Comparison of ENCODE assay signal across 8 cellular contexts in the genomic region with DNA sequence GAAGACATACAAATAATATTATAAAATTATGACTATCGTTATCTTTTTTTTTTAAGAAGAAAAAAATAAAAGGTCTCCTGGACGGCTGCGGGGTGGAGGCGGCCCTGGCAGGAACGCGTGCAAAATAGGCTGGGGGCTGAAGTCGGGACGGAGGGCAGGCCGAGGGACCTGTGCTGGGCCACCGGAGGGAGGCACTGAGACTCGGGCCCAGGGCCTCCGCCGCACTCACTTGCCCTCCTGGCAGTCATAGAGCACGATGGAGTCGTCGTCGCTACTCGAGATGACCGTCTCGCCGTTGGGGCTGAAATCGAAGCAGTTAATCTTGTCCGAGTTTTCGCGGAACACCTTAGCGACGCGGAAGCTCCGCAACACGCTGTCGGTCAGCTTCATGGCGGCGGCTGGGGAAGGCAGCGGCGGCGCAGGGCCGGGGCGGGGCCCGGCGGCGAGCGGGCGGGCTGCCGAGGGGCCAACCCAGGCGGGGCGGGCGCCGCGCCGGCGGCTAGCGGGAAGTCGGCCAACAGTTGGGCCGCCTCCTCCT. TPM values are rescaled to one million over a fixed set of nuclear protein-coding genes. Genes with fewer than 3 reads are reported as not detected.
A peak's percentile ranks its signal among the peaks of the same experiment; 100 is the strongest.
DNase-seq lines count a peak whose midpoint lies in the region; ATAC-seq lines count a peak whose summit lies in the region.

No MANE protein-coding gene starts in this region.

- peak; percentile 58 to 74 (median 66) for DNase-seq in activated CD4-positive, CD25-positive, alpha-beta regulatory T cell (lab: John Stamatoyannopoulos, UW)
- DNase-seq in activated CD4-positive, CD25-positive, alpha-beta regulatory T cell treated with anti-CD3 and anti-CD28 coated beads, Interleukin-2, amount 50 U/mL, for 72 hours, result no peak
- DNase-seq in NCI-H2196 (lab: John Stamatoyannopoulos, UW; ENCODE audit: unreplicated experiment) (peak; percentile 47), Right ventricle myocardium superior (no peak), posterior vena cava (ENCODE audit: low spot score) (peak; percentile 89), OCI-M2 (lab: John Stamatoyannopoulos, UW; ENCODE audit: unreplicated experiment) (no peak)
- DNase-seq in activated T-helper 9 cell treated with anti-CD3 and anti-CD28 coated beads, Interleukin-2, amount 50 U/mL, for 16 hours (ENCODE audit: low read depth), result peak; percentile 65

- intact Hi-C loops in Right ventricle myocardium superior (cut with DNase I), result loop anchor here (5.0 kb wide), 1 partner anchor 41 kb away; a partner anchor contains a TSS
- intact Hi-C loops in posterior vena cava (cut with DNase I), result loop anchor here in 1 of 2 donors (5.0 kb wide), 1 partner anchor 36 kb away; no protein-coding TSS in a partner anchor

- peak; percentile 76 for ATAC-seq in HG02642 (IDR thresholded peaks at IDR 0.05; ENCODE audit: poor library complexity, unreplicated experiment)
- ATAC-seq in Right ventricle myocardium superior (ENCODE audit: poor library complexity), result peak; percentile 84

RNA-seq across cellular contexts. Expression of a gene that starts 0.4 kb away (rescaled TPM):
- total RNA-seq in Right ventricle myocardium superior (61.0 TPM), posterior vena cava (10 to 100 TPM; 58.4 to 72.6 TPM)

RNA-seq across cellular contexts. Expression of a gene that starts 9.6 kb away (rescaled TPM):
- total RNA-seq in Right ventricle myocardium superior (5.3 TPM), posterior vena cava (1 to 10 TPM; 6.8 to 8.7 TPM)

RNA-seq across cellular contexts. Expression of a gene that starts 32.5 kb away (rescaled TPM):
- total RNA-seq in Right ventricle myocardium superior (8.4 TPM), posterior vena cava (10 to 100 TPM; 21.1 to 28.8 TPM)

RNA-seq across cellular contexts. Expression of a gene that starts 38.1 kb away (rescaled TPM):
- total RNA-seq in Right ventricle myocardium superior (1.9 TPM), posterior vena cava (1 to 10 TPM; 7.2 to 9.4 TPM)

RNA-seq across cellular contexts. Expression of a gene that starts 39.1 kb away (rescaled TPM):
- total RNA-seq in Right ventricle myocardium superior (131 TPM), posterior vena cava (10 to 100 TPM; 40.0 to 51.0 TPM)

Comparison
In these comparisons a context has a peak if more than half of its experiments do, and no peak if none do; other contexts are left out.
1. DNase-seq: peak in activated CD4-positive, CD25-positive, alpha-beta regulatory T cell (4 of 4), NCI-H2196 (single experiment), activated T-helper 9 cell treated with anti-CD3 and anti-CD28 coated beads, Interleukin-2, amount 50 U/mL, for 16 hours (single experiment) and posterior vena cava (single experiment); none in activated CD4-positive, CD25-positive, alpha-beta regulatory T cell treated with anti-CD3 and anti-CD28 coated beads, Interleukin-2, amount 50 U/mL, for 72 hours (single experiment), Right ventricle myocardium superior (single experiment) and OCI-M2 (single experiment).